Comparison of ENCODE assay signal across 12 cellular contexts in the genomic region with DNA sequence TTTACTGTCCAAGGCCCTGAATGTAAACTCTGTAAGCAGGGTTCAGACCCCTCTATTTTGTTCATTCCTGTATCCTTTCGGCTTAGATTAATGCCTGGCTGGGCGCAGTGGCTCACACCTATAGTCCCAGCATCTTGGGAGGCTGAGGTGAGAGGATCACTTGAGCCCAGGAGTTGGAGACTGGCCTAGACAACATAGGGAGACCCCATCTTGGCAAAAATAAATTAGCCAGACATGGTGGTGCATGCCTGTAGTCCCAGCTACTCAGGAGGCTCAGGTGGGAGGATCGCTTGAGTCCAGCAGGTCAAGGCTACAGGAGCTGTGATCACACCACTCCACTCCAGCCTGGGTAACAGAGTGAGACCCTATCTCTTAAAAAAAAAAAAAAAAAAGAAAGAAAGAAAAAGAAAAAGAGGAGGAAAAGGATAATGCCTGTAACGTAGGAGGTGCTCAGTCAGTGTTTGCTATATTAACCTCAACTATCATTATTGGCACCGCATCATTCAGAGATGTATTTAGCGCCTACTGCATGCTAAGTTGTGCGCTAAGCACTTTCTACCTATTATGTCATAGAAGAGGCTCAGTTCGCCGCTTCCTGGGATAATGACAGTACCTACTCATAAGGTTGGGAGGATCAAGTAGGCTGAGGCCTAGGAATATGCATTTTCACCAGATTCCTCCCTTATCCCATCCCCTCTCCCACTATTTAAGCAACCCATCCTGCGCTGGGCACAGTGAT.
DNase-seq lines count a peak whose midpoint lies in the region; ATAC-seq and TF ChIP-seq lines count a peak whose summit lies in the region.
"Had no signal": no experiment of that assay in that cellular context is flagged by ENCODE, and none has a peak within 500 bp of the region (broad histone marks: within the 10 kb centered on the region; RNA-seq: fewer than 3 reads in every experiment).

No MANE protein-coding gene starts in this region.

- no peak overlapping the region for H3K27ac ChIP-seq in WERI-Rb-1
- H3K27ac ChIP-seq: colonic mucosa, SK-N-MC, uterus had no signal

- no peaks in the 10 kb centered on the region; the same call in 1 of the 2 replicates for H3K36me3 ChIP-seq in WERI-Rb-1
- H3K36me3 ChIP-seq: colonic mucosa, uterus had no signal

- H3K36me3 Mint-ChIP-seq in stimulated activated effector memory CD8-positive, alpha-beta T cell treated with anti-CD3 and anti-CD28 coated beads, Interleukin-12 subunit alpha, Interleukin-12 subunit beta, amount 100 ng/mL, for 72 hours: peaks cover 92% of the 10 kb centered on the region

- H3K4me3 ChIP-seq in WERI-Rb-1 (ENCODE audit: low read depth, low read length): no peak overlapping the region
- H3K4me3 ChIP-seq: colonic mucosa, SK-N-MC, uterus had no signal

- peak; percentile 70 for DNase-seq in activated CD8-positive, alpha-beta memory T cell treated with anti-CD3 and anti-CD28 coated beads for 24 hours
- DNase-seq in activated CD8-positive, alpha-beta memory T cell treated with anti-CD3 and anti-CD28 coated beads, Interleukin-2, amount 50 U/mL, for 4 hours: no peak
- peak; percentile 71 for DNase-seq in activated CD8-positive, alpha-beta memory T cell treated with anti-CD3 and anti-CD28 coated beads, Interleukin-2, amount 50 U/mL, for 48 hours
- DNase-seq in stimulated activated effector memory CD8-positive, alpha-beta T cell treated with anti-CD3 and anti-CD28 coated beads, Interleukin-12 subunit alpha, Interleukin-12 subunit beta, amount 100 ng/mL, for 72 hours (ENCODE audit: low spot score in 2 of 2): no peak
- no peak for DNase-seq in WERI-Rb-1
- DNase-seq: amniotic stem cell, colonic mucosa, Karpas-422, mesenchymal stem cell, uterus had no signal

- no peaks in the 10 kb centered on the region for H3K9me3 ChIP-seq in WERI-Rb-1 (ENCODE audit: severe bottlenecking)
- H3K9me3 ChIP-seq: colonic mucosa, uterus had no signal

- no peaks in the 10 kb centered on the region for H3K9me3 Mint-ChIP-seq in stimulated activated effector memory CD8-positive, alpha-beta T cell treated with anti-CD3 and anti-CD28 coated beads, Interleukin-12 subunit alpha, Interleukin-12 subunit beta, amount 100 ng/mL, for 72 hours

- H3K27ac Mint-ChIP-seq in stimulated activated effector memory CD8-positive, alpha-beta T cell treated with anti-CD3 and anti-CD28 coated beads, Interleukin-12 subunit alpha, Interleukin-12 subunit beta, amount 100 ng/mL, for 72 hours: peak overlapping the region; percentile 99

- no peaks in the 10 kb centered on the region for H3K27me3 ChIP-seq in WERI-Rb-1 (ENCODE audit: insufficient read depth, low read depth, severe bottlenecking)
- H3K27me3 ChIP-seq: colonic mucosa, uterus had no signal

- TF ChIP-seq CTCF in WERI-Rb-1 (IDR thresholded peaks at IDR 0.05; ENCODE audit: low read depth, low read length): no peak

- peak overlapping the region; percentile 95 for H3K4me3 Mint-ChIP-seq in stimulated activated effector memory CD8-positive, alpha-beta T cell treated with anti-CD3 and anti-CD28 coated beads, Interleukin-12 subunit alpha, Interleukin-12 subunit beta, amount 100 ng/mL, for 72 hours

- H3K4me1 Mint-ChIP-seq in stimulated activated effector memory CD8-positive, alpha-beta T cell treated with anti-CD3 and anti-CD28 coated beads, Interleukin-12 subunit alpha, Interleukin-12 subunit beta, amount 100 ng/mL, for 72 hours: peaks cover 67% of the 10 kb centered on the region

- ATAC-seq in stimulated activated effector memory CD8-positive, alpha-beta T cell treated with anti-CD3 and anti-CD28 coated beads, Interleukin-12 subunit alpha, Interleukin-12 subunit beta, amount 100 ng/mL, for 72 hours: no peak
- no peak for ATAC-seq in GM18870 (IDR thresholded peaks at IDR 0.05; ENCODE audit: unreplicated experiment)

Comparison
In these comparisons a context has a peak if more than half of its experiments do, and no peak if none do; other contexts are left out.
1. DNase-seq: peak in activated CD8-positive, alpha-beta memory T cell treated with anti-CD3 and anti-CD28 coated beads for 24 hours (single experiment) and activated CD8-positive, alpha-beta memory T cell treated with anti-CD3 and anti-CD28 coated beads, Interleukin-2, amount 50 U/mL, for 48 hours (single experiment); none in activated CD8-positive, alpha-beta memory T cell treated with anti-CD3 and anti-CD28 coated beads, Interleukin-2, amount 50 U/mL, for 4 hours (single experiment), stimulated activated effector memory CD8-positive, alpha-beta T cell treated with anti-CD3 and anti-CD28 coated beads, Interleukin-12 subunit alpha, Interleukin-12 subunit beta, amount 100 ng/mL, for 72 hours (0 of 2) and WERI-Rb-1 (single experiment).